10 cellular contexts compared by ENCODE assay signal in the genomic region with DNA sequence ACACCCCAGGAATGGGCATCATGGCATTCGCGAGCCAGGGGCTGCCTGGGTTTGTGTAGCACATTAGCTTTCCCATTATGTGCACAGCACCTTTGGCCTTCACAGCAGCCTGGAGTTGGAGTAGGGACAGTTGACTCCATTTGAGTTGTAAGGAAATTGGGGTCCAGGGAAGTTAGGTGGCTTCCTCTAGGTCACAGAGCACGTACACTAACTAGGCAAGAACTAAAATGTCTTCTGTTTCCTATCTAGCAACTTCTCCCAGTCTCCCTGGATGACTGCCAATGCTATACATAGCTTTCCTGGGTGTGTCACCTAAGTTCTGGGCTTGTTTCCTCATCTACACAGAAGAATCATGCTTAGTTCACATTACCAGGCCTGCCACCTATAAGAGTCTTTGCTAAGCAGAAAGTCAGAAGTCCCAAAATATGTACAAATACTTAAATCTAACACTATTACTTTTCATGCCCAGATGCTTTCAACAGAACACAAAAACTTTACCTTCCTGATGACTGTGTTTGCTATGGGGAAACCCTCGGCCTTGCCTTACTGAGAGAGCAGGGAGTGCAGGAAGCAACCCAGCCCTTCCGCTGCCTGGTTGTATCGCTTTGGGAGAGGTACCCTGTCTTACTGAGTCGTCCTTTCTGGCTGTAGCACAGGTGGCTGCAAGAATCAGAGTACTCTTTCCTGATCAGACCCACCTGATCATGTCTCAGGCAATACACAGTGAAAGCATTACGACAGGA. TPM values are rescaled to one million over a fixed set of nuclear protein-coding genes. Genes with fewer than 3 reads are reported as not detected.
DNase-seq lines count a peak whose midpoint lies in the region; ATAC-seq and TF ChIP-seq lines count a peak whose summit lies in the region.
"Had no signal": no experiment of that assay in that cellular context is flagged by ENCODE, and none has a peak within 500 bp of the region (broad histone marks: within the 10 kb centered on the region; RNA-seq: fewer than 3 reads in every experiment).

No MANE protein-coding gene starts in this region.

- H3K27me3 ChIP-seq in adipocyte (replicated peaks; ENCODE audit: control insufficient read depth, insufficient read depth, low read length) (no peaks in the 10 kb centered on the region), transverse colon (no peaks in the 10 kb centered on the region)

- H3K9me3 Mint-ChIP-seq in T-helper 2 cell treated with Interferon-gamma antibody and Interleukin-4, amounts not matched to agents 5 μg/mL and 100 μg/mL, for 36 hours: no peaks in the 10 kb centered on the region
- H3K9me3 Mint-ChIP-seq: CD4-positive, CD25-positive, alpha-beta regulatory T cell; IgD-negative memory B cell had no signal

- TF ChIP-seq CTCF in transverse colon (IDR thresholded peaks at IDR 0.05): no peak

- peaks cover 60% of the 10 kb centered on the region for H3K36me3 Mint-ChIP-seq in T-helper 2 cell treated with Interferon-gamma antibody and Interleukin-4, amounts not matched to agents 5 μg/mL and 100 μg/mL, for 36 hours (ENCODE audit: low read depth)

- WGBS in transverse colon (ENCODE audit: low coverage in 1 of 2), 2 donors: 62% methylated on average over 8 of the region's 8 CpGs; no CpG with 5 or more reads in 1 of the 2 donors

- peak overlapping the region; percentile 31 for H3K4me3 ChIP-seq in adipocyte (ENCODE audit: low read length)
- no peak overlapping the region for H3K4me3 ChIP-seq in transverse colon

- no peak for ATAC-seq in HG03469 (IDR thresholded peaks at IDR 0.05; ENCODE audit: unreplicated experiment)
- ATAC-seq in GM21447 (IDR thresholded peaks at IDR 0.05; ENCODE audit: unreplicated experiment): no peak

- H3K36me3 ChIP-seq in adipocyte (ENCODE audit: control insufficient read depth, insufficient read depth, low read length, severe bottlenecking) (peaks cover 53% of the 10 kb centered on the region), transverse colon (peaks cover 0 to 6% (median 0%) of the 10 kb centered on the region in 4 donors)

- H3K9me3 ChIP-seq in adipocyte (ENCODE audit: control insufficient read depth, low read length): no peaks in the 10 kb centered on the region
- H3K9me3 ChIP-seq in transverse colon: no peaks in the 10 kb centered on the region

- H3K27me3 Mint-ChIP-seq in T-helper 2 cell treated with Interferon-gamma antibody and Interleukin-4, amounts not matched to agents 5 μg/mL and 100 μg/mL, for 36 hours (ENCODE audit: low read depth): no peaks in the 10 kb centered on the region
- H3K27me3 Mint-ChIP-seq: CD4-positive, CD25-positive, alpha-beta regulatory T cell; IgD-negative memory B cell had no signal

- peaks cover 42% of the 10 kb centered on the region for H3K4me1 ChIP-seq in adipocyte (ENCODE audit: control insufficient read depth, insufficient read depth, low read length)
- peaks cover 6 to 40% (median 19%) of the 10 kb centered on the region in 4 donors for H3K4me1 ChIP-seq in transverse colon

- peak overlapping the region; percentile 42 for H3K27ac Mint-ChIP-seq in T-helper 2 cell treated with Interferon-gamma antibody and Interleukin-4, amounts not matched to agents 5 μg/mL and 100 μg/mL, for 36 hours
- H3K27ac Mint-ChIP-seq: IgD-negative memory B cell had no signal

- no peak overlapping the region for H3K4me3 Mint-ChIP-seq in T-helper 2 cell treated with Interferon-gamma antibody and Interleukin-4, amounts not matched to agents 5 μg/mL and 100 μg/mL, for 36 hours
- H3K4me3 Mint-ChIP-seq: CD4-positive, CD25-positive, alpha-beta regulatory T cell had no signal

- in situ Hi-C loops in transverse colon (cut with MboI; ENCODE audit: low pct_ligation_motif_present in 1 of 4, low pct_unique_long_range_greater_than_20kb in 1 of 4, low sequenced_read_pairs in 3 of 4): no loop called here

- TF ChIP-seq POLR2A in transverse colon (IDR thresholded peaks at IDR 0.05): no peak

- H3K27ac ChIP-seq in transverse colon: peak overlapping the region; percentile 72 to 84 (median 80)

- no peak for DNase-seq in T-helper 2 cell treated with Interferon-gamma antibody and Interleukin-4, amounts not matched to agents 5 μg/mL and 100 μg/mL, for 36 hours (ENCODE audit: low spot score)
- DNase-seq in T-helper 2 cell (no peak), adipocyte (ENCODE audit: low read depth) (peak; percentile 95), inferior parietal cortex (ENCODE audit: extremely low spot score) (peak; percentile 59), transverse colon (peak; percentile 70), NCI-H187 (lab: John Stamatoyannopoulos, UW) (no peak)
- DNase-seq: CD4-positive, CD25-positive, alpha-beta regulatory T cell had no signal

- intact Hi-C loops in transverse colon (cut with DNase I; ENCODE audit: low total_unique reads): no loop called here

- H3K9ac ChIP-seq in adipocyte (ENCODE audit: low read length): peak overlapping the region; percentile 3

- no peak for TF ChIP-seq EP300 in transverse colon (IDR thresholded peaks at IDR 0.05; ENCODE audit: low read depth)

- peaks cover 25% of the 10 kb centered on the region for H3K4me1 Mint-ChIP-seq in T-helper 2 cell treated with Interferon-gamma antibody and Interleukin-4, amounts not matched to agents 5 μg/mL and 100 μg/mL, for 36 hours (ENCODE audit: low read depth)

RNA-seq across cellular contexts. Expression of gene MACROH2A1, which starts 12.0 kb away (rescaled TPM):
- 100 to 1,000 TPM; 190 to 348 (median 314) TPM for total RNA-seq in transverse colon

Comparison
In these comparisons a context has a peak if more than half of its experiments do, and no peak if none do; other contexts are left out.
1. DNase-seq: peak in adipocyte (single experiment), inferior parietal cortex (single experiment) and transverse colon (single experiment); none in T-helper 2 cell treated with Interferon-gamma antibody and Interleukin-4, amounts not matched to agents 5 μg/mL and 100 μg/mL, for 36 hours (single experiment), T-helper 2 cell (0 of 5) and NCI-H187 (0 of 2).